Comparison of ENCODE assay signal across 1 cellular context in the genomic region with DNA sequence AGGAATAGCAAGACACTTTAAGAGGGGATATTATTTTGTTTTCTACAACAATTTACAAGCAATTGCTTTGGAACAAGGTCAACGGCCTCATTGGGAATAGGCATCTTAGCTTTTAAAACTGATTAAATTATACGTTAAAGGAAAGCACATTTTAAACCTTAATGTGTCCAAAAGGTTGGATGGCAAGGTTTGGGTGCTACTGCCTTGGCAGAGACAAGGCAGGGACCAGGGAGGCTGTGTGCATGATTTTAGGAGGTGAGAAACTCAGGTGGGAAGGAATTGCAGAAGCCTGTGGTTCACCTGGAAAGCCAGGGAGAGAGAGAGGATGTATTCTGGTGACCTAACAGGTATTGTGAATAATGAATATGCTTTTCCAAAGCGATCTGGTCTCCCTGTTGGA.
TF ChIP-seq lines count a peak whose summit lies in the region.

No MANE protein-coding gene starts in this region.

TF ChIP-seq in A549, 52 proteins besides CTCF, POLR2A, EP300 and RAD21:
- TF ChIP-seq, protein P1, sequence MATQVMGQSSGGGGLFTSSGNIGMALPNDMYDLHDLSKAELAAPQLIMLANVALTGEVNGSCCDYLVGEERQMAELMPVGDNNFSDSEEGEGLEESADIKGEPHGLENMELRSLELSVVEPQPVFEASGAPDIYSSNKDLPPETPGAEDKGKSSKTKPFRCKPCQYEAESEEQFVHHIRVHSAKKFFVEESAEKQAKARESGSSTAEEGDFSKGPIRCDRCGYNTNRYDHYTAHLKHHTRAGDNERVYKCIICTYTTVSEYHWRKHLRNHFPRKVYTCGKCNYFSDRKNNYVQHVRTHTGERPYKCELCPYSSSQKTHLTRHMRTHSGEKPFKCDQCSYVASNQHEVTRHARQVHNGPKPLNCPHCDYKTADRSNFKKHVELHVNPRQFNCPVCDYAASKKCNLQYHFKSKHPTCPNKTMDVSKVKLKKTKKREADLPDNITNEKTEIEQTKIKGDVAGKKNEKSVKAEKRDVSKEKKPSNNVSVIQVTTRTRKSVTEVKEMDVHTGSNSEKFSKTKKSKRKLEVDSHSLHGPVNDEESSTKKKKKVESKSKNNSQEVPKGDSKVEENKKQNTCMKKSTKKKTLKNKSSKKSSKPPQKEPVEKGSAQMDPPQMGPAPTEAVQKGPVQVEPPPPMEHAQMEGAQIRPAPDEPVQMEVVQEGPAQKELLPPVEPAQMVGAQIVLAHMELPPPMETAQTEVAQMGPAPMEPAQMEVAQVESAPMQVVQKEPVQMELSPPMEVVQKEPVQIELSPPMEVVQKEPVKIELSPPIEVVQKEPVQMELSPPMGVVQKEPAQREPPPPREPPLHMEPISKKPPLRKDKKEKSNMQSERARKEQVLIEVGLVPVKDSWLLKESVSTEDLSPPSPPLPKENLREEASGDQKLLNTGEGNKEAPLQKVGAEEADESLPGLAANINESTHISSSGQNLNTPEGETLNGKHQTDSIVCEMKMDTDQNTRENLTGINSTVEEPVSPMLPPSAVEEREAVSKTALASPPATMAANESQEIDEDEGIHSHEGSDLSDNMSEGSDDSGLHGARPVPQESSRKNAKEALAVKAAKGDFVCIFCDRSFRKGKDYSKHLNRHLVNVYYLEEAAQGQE (IDR thresholded peaks at IDR 0.05): no peak
- TF ChIP-seq, protein P2, sequence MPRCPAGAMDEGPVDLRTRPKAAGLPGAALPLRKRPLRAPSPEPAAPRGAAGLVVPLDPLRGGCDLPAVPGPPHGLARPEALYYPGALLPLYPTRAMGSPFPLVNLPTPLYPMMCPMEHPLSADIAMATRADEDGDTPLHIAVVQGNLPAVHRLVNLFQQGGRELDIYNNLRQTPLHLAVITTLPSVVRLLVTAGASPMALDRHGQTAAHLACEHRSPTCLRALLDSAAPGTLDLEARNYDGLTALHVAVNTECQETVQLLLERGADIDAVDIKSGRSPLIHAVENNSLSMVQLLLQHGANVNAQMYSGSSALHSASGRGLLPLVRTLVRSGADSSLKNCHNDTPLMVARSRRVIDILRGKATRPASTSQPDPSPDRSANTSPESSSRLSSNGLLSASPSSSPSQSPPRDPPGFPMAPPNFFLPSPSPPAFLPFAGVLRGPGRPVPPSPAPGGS (IDR thresholded peaks at IDR 0.05): no peak
- TF ChIP-seq CEBPB (IDR thresholded peaks at IDR 0.05) (no peak), EHF (CRISPR knock-in tag; IDR thresholded peaks at IDR 0.05) (no peak), FOXS1 (CRISPR knock-in tag; IDR thresholded peaks at IDR 0.05) (no peak)
- TF ChIP-seq, protein P3, sequence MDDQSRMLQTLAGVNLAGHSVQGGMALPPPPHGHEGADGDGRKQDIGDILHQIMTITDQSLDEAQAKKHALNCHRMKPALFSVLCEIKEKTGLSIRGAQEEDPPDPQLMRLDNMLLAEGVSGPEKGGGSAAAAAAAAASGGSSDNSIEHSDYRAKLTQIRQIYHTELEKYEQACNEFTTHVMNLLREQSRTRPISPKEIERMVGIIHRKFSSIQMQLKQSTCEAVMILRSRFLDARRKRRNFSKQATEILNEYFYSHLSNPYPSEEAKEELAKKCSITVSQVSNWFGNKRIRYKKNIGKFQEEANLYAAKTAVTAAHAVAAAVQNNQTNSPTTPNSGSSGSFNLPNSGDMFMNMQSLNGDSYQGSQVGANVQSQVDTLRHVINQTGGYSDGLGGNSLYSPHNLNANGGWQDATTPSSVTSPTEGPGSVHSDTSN (IDR thresholded peaks at IDR 0.05): no peak
